21 cellular contexts compared by ENCODE assay signal in the genomic region with DNA sequence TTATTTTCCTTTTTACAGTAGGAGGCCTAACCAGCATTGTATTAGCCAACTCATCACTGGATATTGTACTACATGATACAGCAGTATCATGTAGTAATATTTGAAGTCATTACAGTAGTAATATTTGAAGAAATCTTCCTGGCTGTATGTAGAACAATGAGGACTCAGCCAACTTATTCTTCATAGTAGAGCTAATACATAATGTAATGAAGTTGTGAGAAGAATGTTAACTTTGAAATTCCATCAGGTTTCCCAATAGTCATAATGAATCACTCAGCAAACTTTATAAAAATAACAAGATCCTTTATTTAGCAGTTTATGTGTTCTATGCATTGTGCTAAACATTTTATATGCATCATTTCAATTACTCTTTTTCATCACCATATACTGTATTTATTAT.
DNase-seq lines count a peak whose midpoint lies in the region; ATAC-seq, FAIRE-seq and TF ChIP-seq lines count a peak whose summit lies in the region.
"Had no signal": no experiment of that assay in that cellular context is flagged by ENCODE, and none has a peak within 500 bp of the region (broad histone marks: within the 10 kb centered on the region; RNA-seq: fewer than 3 reads in every experiment).

No MANE protein-coding gene starts in this region.

- no peak for TF ChIP-seq EP300 in A549 (IDR thresholded peaks at IDR 0.05)

- POLR2A ChIA-PET in A549 (lab: Yijun Ruan, JAX): interaction anchor here (0.8 kb wide), 1 partner anchor 62 kb away, joined by 4 read pairs; a partner anchor contains a TSS

- no peak for TF ChIP-seq RAD21 in A549 (conservative IDR thresholded peaks at IDR 0.05 in 1 of 2, IDR thresholded peaks at IDR 0.05 in 1 of 2)

- no peak for TF ChIP-seq CTCF in A549 (IDR thresholded peaks at IDR 0.05)
- TF ChIP-seq CTCF in RWPE2 (IDR thresholded peaks at IDR 0.05; ENCODE audit: poor library complexity, severe bottlenecking): no peak
- no peak for TF ChIP-seq CTCF in epithelial cell of esophagus (IDR thresholded peaks at IDR 0.05; ENCODE audit: insufficient read depth, low read depth, low read length, missing control alignments)
- no peak for TF ChIP-seq CTCF in foreskin fibroblast (IDR thresholded peaks at IDR 0.05; ENCODE audit: low read depth, low read length)

- DNase-seq in A549 (ENCODE audit: low read depth in 1 of 2, low spot score in 1 of 2): peak in 1 of 2 experiments; percentile 52
- DNase-seq in RWPE2 (ENCODE audit: low spot score): no peak
- peak; percentile 48 for DNase-seq in epithelial cell of esophagus (ENCODE audit: low read depth)
- peak; percentile 8 to 24 for DNase-seq in foreskin fibroblast
- DNase-seq in NCI-H2029 treated with DMSO at 0.1 percent for 48 hours (lab: John Stamatoyannopoulos, UW): no peak
- DNase-seq in iPS-NIHi11 (ENCODE audit: low spot score): no peak
- no peak for DNase-seq in activated T-cell treated with anti-CD3 and anti-CD28 coated beads, Interleukin-2, amount 50 U/mL, for 4 hours
- no peak for DNase-seq in stimulated activated naive CD8-positive, alpha-beta T cell treated with anti-CD3 and anti-CD28 coated beads, Interleukin-15, Interleukin-2, amounts not matched to agents 100 U/mL and 50 U/mL, for 24 hours
- DNase-seq: 8988T, GDM1, MV-4-11, NCI-H1105 treated with DMSO at 0.1 percent for 48 hours, NCI-H2081, NCI-H2171, NCI-H526 treated with DMSO at 0.1 percent for 48 hours, RPMI8226, SHP77 treated with DMSO at 0.1 percent for 48 hours had no signal

- no peak overlapping the region for H3K4me3 Mint-ChIP-seq in activated T-cell treated with anti-CD3 and anti-CD28 coated beads, Interleukin-2, amount 50 U/mL, for 4 hours
- H3K4me3 Mint-ChIP-seq: B cell, CD14-positive monocyte, IgD-negative memory B cell had no signal

- peak; percentile 84 for FAIRE-seq in A549 (lab: Jason Lieb, UNC)
- FAIRE-seq: HTR-8/SVneo had no signal

- H3K9me3 Mint-ChIP-seq in activated T-cell treated with anti-CD3 and anti-CD28 coated beads, Interleukin-2, amount 50 U/mL, for 4 hours: peaks cover 6% of the 10 kb centered on the region

- H3K36me3 ChIP-seq in RWPE2 (ENCODE audit: low read depth): no peaks in the 10 kb centered on the region

- peaks cover 14% of the 10 kb centered on the region; the same call in 1 of the 3 replicates for H3K9me3 ChIP-seq in A549
- no peaks in the 10 kb centered on the region for H3K9me3 ChIP-seq in RWPE2 (ENCODE audit: severe bottlenecking)

- H3K4me1 ChIP-seq in A549: peaks cover 9% of the 10 kb centered on the region
- H3K4me1 ChIP-seq in RWPE2 (ENCODE audit: insufficient read depth, poor library complexity, severe bottlenecking): no peaks in the 10 kb centered on the region

- no peaks in the 10 kb centered on the region for H3K27me3 ChIP-seq in RWPE2 (ENCODE audit: insufficient read depth, poor library complexity, severe bottlenecking)

- H3K27ac ChIP-seq in A549: no peak overlapping the region; a peak in 1 of 6 replicates
- H3K27ac ChIP-seq in RWPE2 (ENCODE audit: poor library complexity, severe bottlenecking): no peak overlapping the region

- H3K36me3 Mint-ChIP-seq in activated T-cell treated with anti-CD3 and anti-CD28 coated beads, Interleukin-2, amount 50 U/mL, for 4 hours (ENCODE audit: insufficient read depth): no peaks in the 10 kb centered on the region

- H3K27me3 Mint-ChIP-seq in activated T-cell treated with anti-CD3 and anti-CD28 coated beads, Interleukin-2, amount 50 U/mL, for 4 hours (ENCODE audit: low read depth): no peaks in the 10 kb centered on the region
- H3K27me3 Mint-ChIP-seq: B cell, IgD-negative memory B cell had no signal

- ATAC-seq in A549 (no peak), RWPE2 (ENCODE audit: low read depth) (0 out of 3 replicates have a peak, but pooled peaks have one; percentile 51)
- ATAC-seq in activated T-cell treated with anti-CD3 and anti-CD28 coated beads, Interleukin-2, amount 50 U/mL, for 4 hours: no peak
- ATAC-seq in stimulated activated naive CD8-positive, alpha-beta T cell treated with anti-CD3 and anti-CD28 coated beads, Interleukin-15, Interleukin-2, amounts not matched to agents 100 U/mL and 50 U/mL, for 24 hours: no peak

- H3K4me3 ChIP-seq in A549: no peak overlapping the region
- H3K4me3 ChIP-seq in RWPE2 (ENCODE audit: severe bottlenecking): no peak overlapping the region
- no peak overlapping the region for H3K4me3 ChIP-seq in epithelial cell of esophagus (ENCODE audit: low read length)
- no peak overlapping the region for H3K4me3 ChIP-seq in foreskin fibroblast (ENCODE audit: low read depth in 1 of 2, low read length in 2 of 2)

- CTCF ChIA-PET in A549 (lab: Yijun Ruan, JAX): interaction anchor here (1.0 kb wide), 1 partner anchor 37 kb away, joined by 3 read pairs; no protein-coding TSS in a partner anchor

- no peak for TF ChIP-seq POLR2A in A549 (IDR thresholded peaks at IDR 0.05; ENCODE audit: low read length)

- no peaks in the 10 kb centered on the region for H3K4me1 Mint-ChIP-seq in activated T-cell treated with anti-CD3 and anti-CD28 coated beads, Interleukin-2, amount 50 U/mL, for 4 hours (ENCODE audit: low read depth)
- H3K4me1 Mint-ChIP-seq: CD14-positive monocyte had no signal

- no peak overlapping the region for H3K4me2 ChIP-seq in A549

TF ChIP-seq in A549, 52 proteins besides CTCF, POLR2A, EP300 and RAD21 (continues in another document):
- TF ChIP-seq EHF (CRISPR knock-in tag; IDR thresholded peaks at IDR 0.05) (no peak), HOXB13 (CRISPR knock-in tag; IDR thresholded peaks at IDR 0.05; ENCODE audit: low read depth) (no peak), FOSL2 (IDR thresholded peaks at IDR 0.05) (peak; percentile 41; the same call in 1 of the 2 replicates), FOSL2 (CRISPR knock-in tag; IDR thresholded peaks at IDR 0.05) (peak; percentile 78), CHD4 (IDR thresholded peaks at IDR 0.05; ENCODE audit: borderline replicate concordance) (no peak), PHF8 (IDR thresholded peaks at IDR 0.05; ENCODE audit: borderline replicate concordance, low read depth) (no peak), CBX2 (IDR thresholded peaks at IDR 0.05; ENCODE audit: borderline replicate concordance, low read depth) (no peak), CHD2 (IDR thresholded peaks at IDR 0.05; ENCODE audit: low read length, partially characterized antibody) (no peak), EHMT2 (IDR thresholded peaks at IDR 0.05; ENCODE audit: low read depth) (no peak), NFE2L2 (conservative IDR thresholded peaks at IDR 0.05; ENCODE audit: low read length) (no peak)
- TF ChIP-seq, protein P1, sequence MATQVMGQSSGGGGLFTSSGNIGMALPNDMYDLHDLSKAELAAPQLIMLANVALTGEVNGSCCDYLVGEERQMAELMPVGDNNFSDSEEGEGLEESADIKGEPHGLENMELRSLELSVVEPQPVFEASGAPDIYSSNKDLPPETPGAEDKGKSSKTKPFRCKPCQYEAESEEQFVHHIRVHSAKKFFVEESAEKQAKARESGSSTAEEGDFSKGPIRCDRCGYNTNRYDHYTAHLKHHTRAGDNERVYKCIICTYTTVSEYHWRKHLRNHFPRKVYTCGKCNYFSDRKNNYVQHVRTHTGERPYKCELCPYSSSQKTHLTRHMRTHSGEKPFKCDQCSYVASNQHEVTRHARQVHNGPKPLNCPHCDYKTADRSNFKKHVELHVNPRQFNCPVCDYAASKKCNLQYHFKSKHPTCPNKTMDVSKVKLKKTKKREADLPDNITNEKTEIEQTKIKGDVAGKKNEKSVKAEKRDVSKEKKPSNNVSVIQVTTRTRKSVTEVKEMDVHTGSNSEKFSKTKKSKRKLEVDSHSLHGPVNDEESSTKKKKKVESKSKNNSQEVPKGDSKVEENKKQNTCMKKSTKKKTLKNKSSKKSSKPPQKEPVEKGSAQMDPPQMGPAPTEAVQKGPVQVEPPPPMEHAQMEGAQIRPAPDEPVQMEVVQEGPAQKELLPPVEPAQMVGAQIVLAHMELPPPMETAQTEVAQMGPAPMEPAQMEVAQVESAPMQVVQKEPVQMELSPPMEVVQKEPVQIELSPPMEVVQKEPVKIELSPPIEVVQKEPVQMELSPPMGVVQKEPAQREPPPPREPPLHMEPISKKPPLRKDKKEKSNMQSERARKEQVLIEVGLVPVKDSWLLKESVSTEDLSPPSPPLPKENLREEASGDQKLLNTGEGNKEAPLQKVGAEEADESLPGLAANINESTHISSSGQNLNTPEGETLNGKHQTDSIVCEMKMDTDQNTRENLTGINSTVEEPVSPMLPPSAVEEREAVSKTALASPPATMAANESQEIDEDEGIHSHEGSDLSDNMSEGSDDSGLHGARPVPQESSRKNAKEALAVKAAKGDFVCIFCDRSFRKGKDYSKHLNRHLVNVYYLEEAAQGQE (IDR thresholded peaks at IDR 0.05): no peak
- TF ChIP-seq, protein P2, sequence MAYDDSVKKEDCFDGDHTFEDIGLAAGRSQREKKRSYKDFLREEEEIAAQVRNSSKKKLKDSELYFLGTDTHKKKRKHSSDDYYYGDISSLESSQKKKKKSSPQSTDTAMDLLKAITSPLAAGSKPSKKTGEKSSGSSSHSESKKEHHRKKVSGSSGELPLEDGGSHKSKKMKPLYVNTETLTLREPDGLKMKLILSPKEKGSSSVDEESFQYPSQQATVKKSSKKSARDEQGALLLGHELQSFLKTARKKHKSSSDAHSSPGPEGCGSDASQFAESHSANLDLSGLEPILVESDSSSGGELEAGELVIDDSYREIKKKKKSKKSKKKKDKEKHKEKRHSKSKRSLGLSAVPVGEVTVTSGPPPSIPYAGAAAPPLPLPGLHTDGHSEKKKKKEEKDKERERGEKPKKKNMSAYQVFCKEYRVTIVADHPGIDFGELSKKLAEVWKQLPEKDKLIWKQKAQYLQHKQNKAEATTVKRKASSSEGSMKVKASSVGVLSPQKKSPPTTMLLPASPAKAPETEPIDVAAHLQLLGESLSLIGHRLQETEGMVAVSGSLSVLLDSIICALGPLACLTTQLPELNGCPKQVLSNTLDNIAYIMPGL (CRISPR knock-in tag; IDR thresholded peaks at IDR 0.05; ENCODE audit: borderline replicate concordance): no peak
- TF ChIP-seq, protein P3, sequence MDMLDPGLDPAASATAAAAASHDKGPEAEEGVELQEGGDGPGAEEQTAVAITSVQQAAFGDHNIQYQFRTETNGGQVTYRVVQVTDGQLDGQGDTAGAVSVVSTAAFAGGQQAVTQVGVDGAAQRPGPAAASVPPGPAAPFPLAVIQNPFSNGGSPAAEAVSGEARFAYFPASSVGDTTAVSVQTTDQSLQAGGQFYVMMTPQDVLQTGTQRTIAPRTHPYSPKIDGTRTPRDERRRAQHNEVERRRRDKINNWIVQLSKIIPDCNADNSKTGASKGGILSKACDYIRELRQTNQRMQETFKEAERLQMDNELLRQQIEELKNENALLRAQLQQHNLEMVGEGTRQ (IDR thresholded peaks at IDR 0.05): no peak
- TF ChIP-seq, protein P4, sequence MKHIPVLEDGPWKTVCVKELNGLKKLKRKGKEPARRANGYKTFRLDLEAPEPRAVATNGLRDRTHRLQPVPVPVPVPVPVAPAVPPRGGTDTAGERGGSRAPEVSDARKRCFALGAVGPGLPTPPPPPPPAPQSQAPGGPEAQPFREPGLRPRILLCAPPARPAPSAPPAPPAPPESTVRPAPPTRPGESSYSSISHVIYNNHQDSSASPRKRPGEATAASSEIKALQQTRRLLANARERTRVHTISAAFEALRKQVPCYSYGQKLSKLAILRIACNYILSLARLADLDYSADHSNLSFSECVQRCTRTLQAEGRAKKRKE (CRISPR knock-in tag; IDR thresholded peaks at IDR 0.05; ENCODE audit: low read depth): no peak

Comparison
In these comparisons a context has a peak if more than half of its experiments do, and no peak if none do; other contexts are left out.
1. DNase-seq: peak in epithelial cell of esophagus (single experiment) and foreskin fibroblast (2 of 2); none in RWPE2 (single experiment), NCI-H2029 treated with DMSO at 0.1 percent for 48 hours (single experiment), iPS-NIHi11 (single experiment), activated T-cell treated with anti-CD3 and anti-CD28 coated beads, Interleukin-2, amount 50 U/mL, for 4 hours (single experiment) and stimulated activated naive CD8-positive, alpha-beta T cell treated with anti-CD3 and anti-CD28 coated beads, Interleukin-15, Interleukin-2, amounts not matched to agents 100 U/mL and 50 U/mL, for 24 hours (single experiment).